ENCODE assay signal across 9 cellular contexts in genomic region chr14:22588419-22589095, GRCh38. TPM values are rescaled to one million over a fixed set of nuclear protein-coding genes. Genes with fewer than 3 reads are reported as not detected.
DNase-seq lines count a peak whose midpoint lies in the region; TF ChIP-seq lines count a peak whose summit lies in the region.
"Had no signal": no experiment of that assay in that cellular context is flagged by ENCODE, and none has a peak within 500 bp of the region (broad histone marks: within the 10 kb centered on the region; RNA-seq: fewer than 3 reads in every experiment).

No MANE protein-coding gene starts in this region.

- H3K36me3 Mint-ChIP-seq in dendritic cell treated with granulocyte-macrophage colony-stimulating factor and Interleukin-4, amounts not matched to agents 40 ng/mL and 50 ng/mL, for 4 days (ENCODE audit: low read depth): peaks cover 39% of the 10 kb centered on the region
- H3K36me3 Mint-ChIP-seq in neural crest cell (ENCODE audit: low read depth): no peaks in the 10 kb centered on the region

- H3K9me3 Mint-ChIP-seq in dendritic cell treated with granulocyte-macrophage colony-stimulating factor and Interleukin-4, amounts not matched to agents 40 ng/mL and 50 ng/mL, for 4 days: no peaks in the 10 kb centered on the region
- H3K9me3 Mint-ChIP-seq in neural crest cell: no peaks in the 10 kb centered on the region

- peak overlapping the region; percentile 96 for H3K27ac Mint-ChIP-seq in dendritic cell treated with granulocyte-macrophage colony-stimulating factor and Interleukin-4, amounts not matched to agents 40 ng/mL and 50 ng/mL, for 4 days
- peak overlapping the region; percentile 94 for H3K27ac Mint-ChIP-seq in neural crest cell (ENCODE audit: unreplicated experiment)

- H3K36me3 ChIP-seq in KOPT-K1 (ENCODE audit: insufficient read depth, low read length): peaks cover 11% of the 10 kb centered on the region

- no peaks in the 10 kb centered on the region for H3K9me3 ChIP-seq in KOPT-K1 (ENCODE audit: insufficient read depth, low read length, poor library complexity, severe bottlenecking)

- H3K27ac ChIP-seq in KOPT-K1 (ENCODE audit: low read depth, low read length, poor library complexity, severe bottlenecking): peak overlapping the region; percentile 77

- DNase-seq in CD1c-positive myeloid dendritic cell (ENCODE audit: extremely low spot score) (peak; percentile 14), neural crest cell (ENCODE audit: low read depth, low spot score) (no peak), hippocampal formation (lab: John Stamatoyannopoulos, UW) (no peak), GM20000 (ENCODE audit: low spot score) (no peak), posterior vena cava (ENCODE audit: low spot score) (no peak), NCI-H446 (lab: John Stamatoyannopoulos, UW) (no peak)

- peaks cover 54% of the 10 kb centered on the region for H3K4me1 Mint-ChIP-seq in dendritic cell treated with granulocyte-macrophage colony-stimulating factor and Interleukin-4, amounts not matched to agents 40 ng/mL and 50 ng/mL, for 4 days (ENCODE audit: low read depth)
- peaks cover 39% of the 10 kb centered on the region for H3K4me1 Mint-ChIP-seq in neural crest cell

- peaks cover 6% of the 10 kb centered on the region for H3K27me3 Mint-ChIP-seq in dendritic cell treated with granulocyte-macrophage colony-stimulating factor and Interleukin-4, amounts not matched to agents 40 ng/mL and 50 ng/mL, for 4 days
- H3K27me3 Mint-ChIP-seq in neural crest cell (ENCODE audit: low read depth): peaks cover 27% of the 10 kb centered on the region

- H3K4me3 Mint-ChIP-seq in dendritic cell treated with granulocyte-macrophage colony-stimulating factor and Interleukin-4, amounts not matched to agents 40 ng/mL and 50 ng/mL, for 4 days: peak overlapping the region; percentile 83
- H3K4me3 Mint-ChIP-seq in neural crest cell: peak overlapping the region; percentile 98

- intact Hi-C loops in dendritic cell treated with granulocyte-macrophage colony-stimulating factor and Interleukin-4, amounts not matched to agents 40 ng/mL and 50 ng/mL, for 4 days (cut with micrococcal nuclease): loop anchor here (1.0 to 5.0 kb wide), 3 partner anchors 10 to 179 kb away; partner anchors contain the start of genes ABHD4 and OXA1L
- intact Hi-C loops in posterior vena cava (cut with DNase I): no loop called here

- no peak for TF ChIP-seq CTCF in neural crest cell (conservative IDR thresholded peaks at IDR 0.05)
- TF ChIP-seq CTCF in GM20000 (IDR thresholded peaks at IDR 0.05; ENCODE audit: extremely low read depth, missing control alignments): no peak

RNA-seq across cellular contexts. Expression of gene DAD1, which starts 0.5 kb away (rescaled TPM):
- total RNA-seq in neural crest cell (151 and 155 TPM in 2 replicates), posterior vena cava (100 to 1,000 TPM; 160 to 182 TPM)

RNA-seq across cellular contexts. Expression of gene ABHD4, which starts 9.5 kb away (rescaled TPM):
- total RNA-seq in neural crest cell (11.2 and 11.6 TPM in 2 replicates), posterior vena cava (10 to 100 TPM; 31.2 to 36.7 TPM)

RNA-seq across cellular contexts. Expression of gene OR6J1, which starts 55.6 kb away (rescaled TPM):
- total RNA-seq in neural crest cell: not detected in 2 replicates
- not detected for total RNA-seq in posterior vena cava
- total RNA-seq: myocyte had no signal
